Comparison of ENCODE assay signal across 27 cellular contexts in genomic region chr10:114930320-114930719, GRCh38. TPM values are rescaled to one million over a fixed set of nuclear protein-coding genes. Genes with fewer than 3 reads are reported as not detected.
DNase-seq lines count a peak whose midpoint lies in the region; ATAC-seq and TF ChIP-seq lines count a peak whose summit lies in the region.
"Had no signal": no experiment of that assay in that cellular context is flagged by ENCODE, and none has a peak within 500 bp of the region (broad histone marks: within the 10 kb centered on the region; RNA-seq: fewer than 3 reads in every experiment).

No MANE protein-coding gene starts in this region.

- peak overlapping the region in 1 of 59 donors; percentile 91 for H3K27ac ChIP-seq in dorsolateral prefrontal cortex
- H3K27ac ChIP-seq: KMS-11, PC-9, SJCRH30 had no signal

- TF ChIP-seq CTCF in astrocyte of the cerebellum (IDR thresholded peaks at IDR 0.05; ENCODE audit: low read depth, low read length, missing control alignments): no peak
- TF ChIP-seq CTCF in dorsolateral prefrontal cortex (IDR thresholded peaks at IDR 0.05 in 54 of 56, conservative IDR thresholded peaks at IDR 0.05 in 2 of 56; ENCODE audit: low read depth in 1 of 56, partially characterized antibody in 56 of 56): no peak

- no peaks in the 10 kb centered on the region for H3K27me3 ChIP-seq in dorsolateral prefrontal cortex
- H3K27me3 ChIP-seq: SJCRH30 had no signal

- intact Hi-C loops in dorsolateral prefrontal cortex (cut with DNase I): no loop called here

- ATAC-seq in GM21576 (IDR thresholded peaks at IDR 0.05; ENCODE audit: unreplicated experiment) (no peak), HG03354 (IDR thresholded peaks at IDR 0.05; ENCODE audit: poor library complexity, severe bottlenecking, unreplicated experiment) (no peak)
- ATAC-seq: Right ventricle myocardium inferior, SK-N-SH treated with all-trans-retinoic acid at 6 μM for 48 hours had no signal

- DNase-seq in AG08395 (ENCODE audit: low spot score) (peak; percentile 11), EL (peak; percentile 31), astrocyte of the cerebellum (ENCODE audit: low read depth) (peak; percentile 35), iris pigment epithelial cell (ENCODE audit: low read depth) (peak; percentile 53), dorsolateral prefrontal cortex (no peak)
- no peak for DNase-seq in activated CD8-positive, alpha-beta memory T cell treated with anti-CD3 and anti-CD28 coated beads for 24 hours
- DNase-seq: 8988T; ACHN; AML-193; CD8-positive, alpha-beta memory T cell; DMS 273 treated with DMSO at 0.1 percent for 48 hours; DMS79 treated with DMSO at 0.1 percent for 48 hours; HCEC 1CT; NCI-H1092; NCI-H1417 treated with DMSO at 0.1 percent for 48 hours; NCI-H187; NCI-H2081 treated with DMSO at 0.1 percent for 48 hours; NCI-H2171; NCI-H446; NCI-H526; PC-9; SJCRH30 had no signal

- H3K4me3 ChIP-seq in astrocyte of the cerebellum (ENCODE audit: low read depth, low read length) (no peak overlapping the region), dorsolateral prefrontal cortex (no peak overlapping the region)
- H3K4me3 ChIP-seq: PC-9, SJCRH30 had no signal

- in situ Hi-C loops in astrocyte of the cerebellum (cut with HindIII; ENCODE audit: low sequenced_read_pairs): no loop called here

RNA-seq across cellular contexts. Expression of gene TRUB1, which starts 7.7 kb away (rescaled TPM):
- 10 to 100 TPM; 11.7 to 41.2 (median 26.1) TPM for total RNA-seq in dorsolateral prefrontal cortex

Comparison
In these comparisons a context has a peak if more than half of its experiments do, and no peak if none do; other contexts are left out.
1. DNase-seq: peak in AG08395 (single experiment), EL (single experiment), astrocyte of the cerebellum (single experiment) and iris pigment epithelial cell (single experiment); none in activated CD8-positive, alpha-beta memory T cell treated with anti-CD3 and anti-CD28 coated beads for 24 hours (single experiment) and dorsolateral prefrontal cortex (0 of 10).